8 cellular contexts compared by ENCODE assay signal in genomic region chr14:105482486-105483110, GRCh38. TPM values are rescaled to one million over a fixed set of nuclear protein-coding genes. Genes with fewer than 3 reads are reported as not detected.
DNase-seq lines count a peak whose midpoint lies in the region; ATAC-seq and TF ChIP-seq lines count a peak whose summit lies in the region.

No MANE protein-coding gene starts in this region.

- no peak overlapping the region for H2BK5ac ChIP-seq in mesenchymal stem cell (ENCODE audit: low read depth, low read length, poor library complexity, severe bottlenecking)

- peak overlapping the region; percentile 96 for H3K27ac Mint-ChIP-seq in activated T-cell treated with anti-CD3 and anti-CD28 coated beads, Interleukin-2, amount 50 U/mL, for 24 hours

- peak overlapping the region; percentile 75 for H2BK15ac ChIP-seq in mesenchymal stem cell (ENCODE audit: low read depth, poor library complexity, severe bottlenecking)

- no peaks in the 10 kb centered on the region for H3K79me1 ChIP-seq in mesenchymal stem cell (replicated peaks; ENCODE audit: low read length, poor library complexity, severe bottlenecking)

- 74% methylated on average over 18 of the region's 18 CpGs; no CpG with 5 or more reads in 1 of the 2 donors for WGBS in body of pancreas, 2 donors
- WGBS in mesenchymal stem cell, result 90% methylated on average over 17 of the region's 18 CpGs
- 47 to 66% methylated on average over 10 to 16 of the region's 18 CpGs for WGBS in thyroid gland, 2 donors

- peak overlapping the region; percentile 15 for H2AK5ac ChIP-seq in mesenchymal stem cell (ENCODE audit: low read length, severe bottlenecking)

- H3K4me1 ChIP-seq in body of pancreas (peaks cover 74% of the 10 kb centered on the region), mesenchymal stem cell (ENCODE audit: control insufficient read depth, insufficient read depth, low read depth, low read length) (peaks cover 57% of the 10 kb centered on the region), thyroid gland (peaks cover 50 to 76% of the 10 kb centered on the region in 2 donors)

- peak overlapping the region; percentile 75 to 88 for H2BK12ac ChIP-seq in mesenchymal stem cell (ENCODE audit: low read length in 2 of 2)

- no peak overlapping the region for H3K23ac ChIP-seq in mesenchymal stem cell (ENCODE audit: low read length in 2 of 2)

- H3K36me3 ChIP-seq in body of pancreas (replicated peaks in 1 of 2; ENCODE audit: insufficient read depth in 1 of 2, low read depth in 2 of 2) (no peaks in the 10 kb centered on the region), mesenchymal stem cell (ENCODE audit: control insufficient read depth in 1 of 2, insufficient read depth in 2 of 2, low read depth in 1 of 2, low read length in 2 of 2) (no peaks in the 10 kb centered on the region), thyroid gland (peaks cover 4 to 6% of the 10 kb centered on the region in 2 donors)

- intact Hi-C loops in body of pancreas (cut with DNase I), result no loop called here
- intact Hi-C loops in thyroid gland (cut with DNase I), result no loop called here

- no peak overlapping the region for H3K4me3 ChIP-seq in body of pancreas
- peak overlapping the region in 1 of 2 experiments; percentile 62 for H3K4me3 ChIP-seq in mesenchymal stem cell (ENCODE audit: insufficient read depth in 1 of 2, low read depth in 1 of 2, low read length in 2 of 2)
- H3K4me3 ChIP-seq in thyroid gland (replicated peaks in 1 of 3), result no peak overlapping the region

- no peaks in the 10 kb centered on the region for H3K36me3 Mint-ChIP-seq in activated T-cell treated with anti-CD3 and anti-CD28 coated beads, Interleukin-2, amount 50 U/mL, for 24 hours (ENCODE audit: low read depth)

- peak overlapping the region; percentile 88 for H4K8ac ChIP-seq in mesenchymal stem cell (ENCODE audit: low read length)

- H3K9me3 Mint-ChIP-seq in activated T-cell treated with anti-CD3 and anti-CD28 coated beads, Interleukin-2, amount 50 U/mL, for 24 hours, result no peaks in the 10 kb centered on the region

- H2BK120ac ChIP-seq in mesenchymal stem cell (ENCODE audit: low read depth, low read length), result peak overlapping the region; percentile 95

- no peak overlapping the region for H3K4me2 ChIP-seq in mesenchymal stem cell (ENCODE audit: low read length, poor library complexity, severe bottlenecking)

- H3K27me3 Mint-ChIP-seq in activated T-cell treated with anti-CD3 and anti-CD28 coated beads, Interleukin-2, amount 50 U/mL, for 24 hours, result peaks cover 7% of the 10 kb centered on the region

- TF ChIP-seq POLR2A in body of pancreas (IDR thresholded peaks at IDR 0.05) (no peak), thyroid gland (IDR thresholded peaks at IDR 0.05) (no peak)

- peak overlapping the region; percentile 87 for H4K91ac ChIP-seq in mesenchymal stem cell (ENCODE audit: low read length)

- H3K9me3 ChIP-seq in body of pancreas (no peaks in the 10 kb centered on the region), mesenchymal stem cell (ENCODE audit: control insufficient read depth, low read length) (no peaks in the 10 kb centered on the region), thyroid gland (no peaks in the 10 kb centered on the region)

- peaks cover 59% of the 10 kb centered on the region for H3K4me1 Mint-ChIP-seq in activated T-cell treated with anti-CD3 and anti-CD28 coated beads, Interleukin-2, amount 50 U/mL, for 24 hours (ENCODE audit: low read depth)

- H3K4me3 Mint-ChIP-seq in activated T-cell treated with anti-CD3 and anti-CD28 coated beads, Interleukin-2, amount 50 U/mL, for 24 hours, result peak overlapping the region; percentile 26

- peak overlapping the region; percentile 97 for H3K9ac ChIP-seq in mesenchymal stem cell (ENCODE audit: low read length)

- no peak for TF ChIP-seq CTCF in body of pancreas (IDR thresholded peaks at IDR 0.05)
- no peak for TF ChIP-seq CTCF in thyroid gland (IDR thresholded peaks at IDR 0.05)

- peak overlapping the region in 1 of 2 experiments; percentile 13 for H3K14ac ChIP-seq in mesenchymal stem cell (ENCODE audit: low read length in 2 of 2)

- DNase-seq in activated T-cell treated with anti-CD3 and anti-CD28 coated beads, Interleukin-2, amount 50 U/mL, for 24 hours, result no peak
- DNase-seq in activated T-cell treated with anti-CD3 and anti-CD28 coated beads, Interleukin-2, amount 50 U/mL, for 48 hours, result no peak
- DNase-seq in body of pancreas (no peak), mesenchymal stem cell (no peak), thyroid gland (no peak), NOMO-1 treated with dmso at 0.1 percent for 144 hours (lab: John Stamatoyannopoulos, UW; ENCODE audit: unreplicated experiment) (no peak)
- no peak for DNase-seq in stimulated activated CD4-positive, alpha-beta T cell treated with anti-CD3 and anti-CD28 coated beads, Interleukin-2, amount 100 ng/mL, for 24 hours

- peak overlapping the region; percentile 67 to 89 for H3K18ac ChIP-seq in mesenchymal stem cell (ENCODE audit: low read depth in 1 of 2, low read length in 2 of 2)

- H3K27ac ChIP-seq in body of pancreas (peak overlapping the region; percentile 18 to 97 (median 91)), mesenchymal stem cell (ENCODE audit: low read length, poor library complexity, severe bottlenecking) (no peak overlapping the region), thyroid gland (peak overlapping the region; percentile 90 to 97 (median 95))

- no peak overlapping the region for H2AFZ ChIP-seq in mesenchymal stem cell (ENCODE audit: low read depth, low read length)

- H3K4ac ChIP-seq in mesenchymal stem cell (ENCODE audit: low read depth in 1 of 2, low read length in 2 of 2), result peak overlapping the region; percentile 1 to 93

- H3K27me3 ChIP-seq in body of pancreas (peaks cover 0 to 28% of the 10 kb centered on the region in 2 donors), mesenchymal stem cell (ENCODE audit: control insufficient read depth in 1 of 2, insufficient read depth in 1 of 2, low read length in 2 of 2) (peaks cover 25% of the 10 kb centered on the region in 2 experiments), thyroid gland (no peaks in the 10 kb centered on the region)

- no peak for ATAC-seq in body of pancreas
- no peak for ATAC-seq in GM18498 (IDR thresholded peaks at IDR 0.05; ENCODE audit: unreplicated experiment)

RNA-seq across cellular contexts. Expression of gene CRIP1, which starts 4.1 kb away (rescaled TPM):
- total RNA-seq in body of pancreas (1 to 10 TPM; 2.6 to 5.4 TPM), thyroid gland (10 to 100 TPM in 3 of 4 donors, 1 to 10 TPM in 1; 6.0 to 30.8 (median 18.5) TPM)
- 40.7 TPM for polyA plus RNA-seq in mesenchymal stem cell (2013, experiment 1 of 2)
- 42.6 TPM for polyA plus RNA-seq in mesenchymal stem cell (2013, experiment 2 of 2)

RNA-seq across cellular contexts. Expression of gene CRIP2, which starts 8.0 kb away (rescaled TPM):
- 10 to 100 TPM; 65.9 to 96.6 TPM for total RNA-seq in body of pancreas
- 120 TPM for polyA plus RNA-seq in mesenchymal stem cell (2013, experiment 1 of 2)
- 119 TPM for polyA plus RNA-seq in mesenchymal stem cell (2013, experiment 2 of 2)
- 100 to 1,000 TPM; 101 to 160 (median 136) TPM for total RNA-seq in thyroid gland

RNA-seq across cellular contexts. Expression of gene TEDC1, which starts 8.4 kb away (rescaled TPM):
- 10 to 100 TPM in 1 of 2 donors, 1 to 10 TPM in 1; 1.6 to 12.2 TPM for total RNA-seq in body of pancreas
- polyA plus RNA-seq in mesenchymal stem cell (2013, experiment 1 of 2), result 2.3 TPM
- 2.5 TPM for polyA plus RNA-seq in mesenchymal stem cell (2013, experiment 2 of 2)
- 10 to 100 TPM in 2 of 4 donors, 1 to 10 TPM in 2; 3.4 to 13.9 (median 8.5) TPM for total RNA-seq in thyroid gland

RNA-seq across cellular contexts. Expression of gene TMEM121, which starts 43.8 kb away (rescaled TPM):
- total RNA-seq in body of pancreas (10 to 100 TPM in 1 of 2 donors, 1 to 10 TPM in 1; 4.2 to 13.8 TPM), thyroid gland (10 to 100 TPM in 3 of 4 donors, 1 to 10 TPM in 1; 9.3 to 19.1 (median 15.2) TPM)
- polyA plus RNA-seq in mesenchymal stem cell (2013, experiment 1 of 2), result 0.87 TPM
- 1.2 TPM for polyA plus RNA-seq in mesenchymal stem cell (2013, experiment 2 of 2)
